In genomic region chr12:121294151-121294889, GRCh38 we compare ENCODE assay signal across 2 cellular contexts.
TF ChIP-seq lines count a peak whose summit lies in the region.

No MANE protein-coding gene starts in this region.

TF ChIP-seq in HCT116, 20 proteins besides CTCF, POLR2A, EP300 and RAD21:
- TF ChIP-seq MAX (IDR thresholded peaks at IDR 0.05): no peak
- no peak for TF ChIP-seq ELF1 (IDR thresholded peaks at IDR 0.05; ENCODE audit: borderline replicate concordance, low read depth)
- no peak for TF ChIP-seq SRF (IDR thresholded peaks at IDR 0.05; ENCODE audit: low read depth)
- TF ChIP-seq REST (IDR thresholded peaks at IDR 0.05; ENCODE audit: low read depth): no peak
- TF ChIP-seq SP1 (IDR thresholded peaks at IDR 0.05; ENCODE audit: low read depth): no peak
- 0 out of 2 replicates have a peak, but pooled peaks have one; percentile 9 for TF ChIP-seq EGR1 (IDR thresholded peaks at IDR 0.05; ENCODE audit: low read depth)
- TF ChIP-seq CBX3 (IDR thresholded peaks at IDR 0.05; ENCODE audit: low read depth): no peak
TF ChIP-seq in HCT116: peak in this region for 1.

TF ChIP-seq in GM12878, 131 proteins besides CTCF, POLR2A, EP300 and RAD21:
- TF ChIP-seq ZNF217 (IDR thresholded peaks at IDR 0.05) (peak; percentile 45; the same call in 1 of the 2 replicates), SMARCA5 (IDR thresholded peaks at IDR 0.05) (peak; percentile 68; the same call in 1 of the 2 replicates), TCF12 (IDR thresholded peaks at IDR 0.05; ENCODE audit: low read depth, low read length) (no peak)
